In genomic region chr6:31572041-31572911, GRCh38 we compare ENCODE assay signal across 8 cellular contexts.
A peak's percentile ranks its signal among the peaks of the same experiment; 100 is the strongest.
DNase-seq lines count a peak whose midpoint lies in the region; ATAC-seq, FAIRE-seq and TF ChIP-seq lines count a peak whose summit lies in the region.

Gene LTA, plus strand, starts transcription at chr6:31572289. Its CDS starts 454 bp downstream, at chr6:31572743.

- no peaks in the 10 kb centered on the region for H3K27me3 ChIP-seq in OCI-LY1 (ENCODE audit: insufficient read depth, low read length)

- peak within 1 kb of the TSS; percentile 67 for H3K9ac ChIP-seq in OCI-LY1 (ENCODE audit: low read length)

- H3K4me1 ChIP-seq in OCI-LY1 (ENCODE audit: insufficient read depth, low read length, severe bottlenecking), result peaks cover 73% of the 10 kb centered on the region

- no peaks in the 10 kb centered on the region for H3K79me2 ChIP-seq in OCI-LY1 (ENCODE audit: insufficient read depth, low read length)

- H3F3A ChIP-seq in OCI-LY1 (ENCODE audit: insufficient read depth, low read length), result no peaks in the 10 kb centered on the region

- H3K9me3 ChIP-seq in OCI-LY1 (ENCODE audit: low read length), result no peaks in the 10 kb centered on the region

- FAIRE-seq in GM19239 (lab: Jason Lieb, UNC), result peak; percentile 99
- FAIRE-seq in urothelium cell line (lab: Jason Lieb, UNC), result no peak

- no peak for ATAC-seq in HG02678 (IDR thresholded peaks at IDR 0.05; ENCODE audit: unreplicated experiment)

- no peaks in the 10 kb centered on the region for H4K20me1 ChIP-seq in OCI-LY1 (ENCODE audit: insufficient read depth, low read length)

- H3K36me3 ChIP-seq in OCI-LY1 (ENCODE audit: insufficient read depth, low read length), result no peaks in the 10 kb centered on the region

- peak within 1 kb of the TSS; percentile 54 for H3K27ac ChIP-seq in OCI-LY1 (ENCODE audit: low read depth, low read length, poor library complexity, severe bottlenecking)

- no peak within 1 kb of the TSS; the same call in 1 of the 2 replicates for H2AFZ ChIP-seq in OCI-LY1 (ENCODE audit: low read length)

- H3K4me2 ChIP-seq in OCI-LY1 (ENCODE audit: low read length), result peak within 1 kb of the TSS; percentile 66

- DNase-seq in GM19239 (ENCODE audit: insufficient read length, low spot score), result no peak
- peak; percentile 79 for DNase-seq in activated naive CD4-positive, alpha-beta T cell treated with anti-CD3 and anti-CD28 coated beads, Interleukin-2, amount 50 U/mL, for 16 hours
- peak in 2 of 3 experiments; percentile 62 to 86 for DNase-seq in stimulated activated CD4-positive, alpha-beta T cell treated with anti-CD3 and anti-CD28 coated beads, TNF-alpha, amount 100 ng/mL, for 24 hours (ENCODE audit: low read depth in 3 of 3)
- no peak for DNase-seq in urothelium cell line (ENCODE audit: low spot score)
- no peak for DNase-seq in NCI-H187 (lab: John Stamatoyannopoulos, UW)
- no peak for DNase-seq in AG20443 (ENCODE audit: low spot score)

- no peaks in the 10 kb centered on the region for H3K9me2 ChIP-seq in OCI-LY1 (ENCODE audit: low read depth, low read length)

- peak within 1 kb of the TSS; percentile 57 for H3K4me3 ChIP-seq in OCI-LY1 (ENCODE audit: low read depth, low read length, poor library complexity, severe bottlenecking)

- TF ChIP-seq CTCF in OCI-LY1 (IDR thresholded peaks at IDR 0.05; ENCODE audit: low read length), result no peak; the same call in 1 of the 2 replicates

Comparison
In these comparisons a context has a peak if more than half of its experiments do, and no peak if none do; other contexts are left out.
1. DNase-seq: peak in activated naive CD4-positive, alpha-beta T cell treated with anti-CD3 and anti-CD28 coated beads, Interleukin-2, amount 50 U/mL, for 16 hours (single experiment) and stimulated activated CD4-positive, alpha-beta T cell treated with anti-CD3 and anti-CD28 coated beads, TNF-alpha, amount 100 ng/mL, for 24 hours (2 of 3); none in GM19239 (single experiment), urothelium cell line (single experiment), NCI-H187 (0 of 2) and AG20443 (single experiment).